In the genomic region with DNA sequence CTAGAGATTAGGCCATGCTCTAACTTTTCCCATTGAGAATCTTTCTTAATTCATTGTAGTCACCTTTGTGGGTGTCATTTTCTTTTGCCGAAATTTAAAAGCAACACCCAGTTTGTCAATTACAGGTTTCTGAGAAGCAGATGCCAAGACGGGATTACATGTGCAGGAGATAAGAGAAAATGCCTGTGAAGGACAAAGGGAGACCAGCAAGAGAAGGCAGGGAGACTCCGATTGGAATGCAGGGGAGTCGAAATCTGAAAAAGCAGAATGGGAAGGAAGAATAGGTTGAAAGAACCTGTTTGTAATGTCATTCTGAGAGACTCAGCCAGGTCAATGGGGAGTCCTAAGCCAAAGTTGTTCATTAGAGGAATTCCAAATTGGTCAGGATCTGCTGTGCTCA, we compare ENCODE assay signal across 19 cellular contexts. TPM values are rescaled to one million over a fixed set of nuclear protein-coding genes. Genes with fewer than 3 reads are reported as not detected.
DNase-seq lines count a peak whose midpoint lies in the region; ATAC-seq and TF ChIP-seq lines count a peak whose summit lies in the region.
"Had no signal": no experiment of that assay in that cellular context is flagged by ENCODE, and none has a peak within 500 bp of the region (broad histone marks: within the 10 kb centered on the region; RNA-seq: fewer than 3 reads in every experiment).

No MANE protein-coding gene starts in this region.

- no peak overlapping the region for H4K91ac ChIP-seq in neuronal stem cell (ENCODE audit: low read depth, low read length, poor library complexity)

- H3K9me3 ChIP-seq in HUES6 (ENCODE audit: control insufficient read depth, insufficient read depth, low read depth, low read length): no peaks in the 10 kb centered on the region; the same call in 1 of the 2 replicates
- H3K9me3 ChIP-seq in iPS-20b (ENCODE audit: insufficient read depth, low read depth, low read length): no peaks in the 10 kb centered on the region
- H3K9me3 ChIP-seq in neuronal stem cell (replicated peaks in 1 of 2; ENCODE audit: control insufficient read depth in 2 of 2, insufficient read depth in 1 of 2, low read depth in 1 of 2, low read length in 2 of 2): peaks cover 0 to 3% of the 10 kb centered on the region in 2 donors
- no peaks in the 10 kb centered on the region for H3K9me3 ChIP-seq in SK-N-SH
- H3K9me3 ChIP-seq: BE2C had no signal

- H3K9ac ChIP-seq in HUES6 (ENCODE audit: low read length): no peak overlapping the region
- peak overlapping the region; percentile 59; the same call in 1 of the 2 replicates for H3K9ac ChIP-seq in iPS-20b (ENCODE audit: low read depth, low read length)
- no peak overlapping the region for H3K9ac ChIP-seq in neuronal stem cell (ENCODE audit: low read depth, low read length, poor library complexity)
- H3K9ac ChIP-seq in SK-N-SH: no peak overlapping the region
- H3K9ac ChIP-seq: KMS-11 had no signal

- no CpG with 5 or more reads among the region's 4 CpGs for WGBS in neuronal stem cell (ENCODE audit: extremely low coverage in 2 of 2, insufficient read length in 2 of 2, insufficient replicate concordance in 1 of 2), 2 donors
- WGBS in SK-N-SH (ENCODE audit: low lambda C conversion rate): 94% methylated on average over 4 of the region's 4 CpGs

- no peaks in the 10 kb centered on the region for H3F3A ChIP-seq in SK-N-SH (replicated peaks; ENCODE audit: insufficient read depth)

- no peak overlapping the region for H2BK5ac ChIP-seq in neuronal stem cell (ENCODE audit: low read length)

- H3K4ac ChIP-seq in neuronal stem cell (ENCODE audit: low read length): no peak overlapping the region

- no peak overlapping the region for H3K14ac ChIP-seq in neuronal stem cell (ENCODE audit: low read length)

- H3K27me3 ChIP-seq in HUES6 (ENCODE audit: control insufficient read depth, insufficient read depth, low read length) (no peaks in the 10 kb centered on the region), iPS-20b (ENCODE audit: insufficient read depth, low read length) (no peaks in the 10 kb centered on the region), neuronal stem cell (ENCODE audit: control insufficient read depth in 3 of 3, insufficient read depth in 3 of 3, low read depth in 1 of 3, low read length in 3 of 3) (no peaks in the 10 kb centered on the region), SK-N-SH (ENCODE audit: insufficient read depth) (no peaks in the 10 kb centered on the region)
- H3K27me3 ChIP-seq: BE2C had no signal

- H3K18ac ChIP-seq in neuronal stem cell (ENCODE audit: low read length): no peak overlapping the region

- H4K8ac ChIP-seq in neuronal stem cell (ENCODE audit: low read depth, low read length): no peak overlapping the region

- peaks cover 7% of the 10 kb centered on the region; the same call in 1 of the 2 replicates for H3K79me2 ChIP-seq in SK-N-SH (ENCODE audit: insufficient read depth)

- no peaks in the 10 kb centered on the region for H3K79me1 ChIP-seq in neuronal stem cell (ENCODE audit: low read depth, low read length)

- H2AFZ ChIP-seq in neuronal stem cell (ENCODE audit: low read length) (peak overlapping the region; percentile 17), SK-N-SH (ENCODE audit: low read depth) (no peak overlapping the region)

- DNase-seq in ecto neural progenitor cell (ENCODE audit: low spot score) (peak; percentile 47), neuronal stem cell (ENCODE audit: low spot score) (peak; percentile 66), SW480 (ENCODE audit: low spot score) (no peak), SK-N-SH (no peak)
- DNase-seq: BE2C, DMS79 treated with DMSO at 0.1 percent for 48 hours, GOT3, NCI-H1092 treated with DMSO at 0.1 percent for 48 hours, NCI-H1436 treated with DMSO at 0.1 percent for 48 hours, NCI-H2029, NCI-H226, NCI-H510A treated with DMSO at 0.1 percent for 48 hours, NCI-H748 treated with DMSO at 0.1 percent for 48 hours had no signal

- peak overlapping the region; percentile 98 for H3K27ac ChIP-seq in HUES6 (ENCODE audit: low read depth, low read length)
- peak overlapping the region; percentile 63 for H3K27ac ChIP-seq in iPS-20b (ENCODE audit: low read length)
- H3K27ac ChIP-seq in neuronal stem cell (replicated peaks; ENCODE audit: low read length): peak overlapping the region; percentile 77
- H3K27ac ChIP-seq in SK-N-SH (ENCODE audit: low read depth in 2 of 2, low read length in 1 of 2): no peak overlapping the region
- H3K27ac ChIP-seq: KMS-11 had no signal

- no peak for TF ChIP-seq CTCF in SK-N-SH (IDR thresholded peaks at IDR 0.05)

- H2BK120ac ChIP-seq in neuronal stem cell (ENCODE audit: low read depth, low read length): no peak overlapping the region

- CTCF ChIA-PET in SK-N-SH (lab: Yijun Ruan, JAX): no interaction called here

- H3K4me2 ChIP-seq in neuronal stem cell (ENCODE audit: insufficient read depth, low read length, poor library complexity, severe bottlenecking) (no peak overlapping the region), SK-N-SH (no peak overlapping the region)
- H3K4me2 ChIP-seq: KMS-11 had no signal

- H3K36me3 ChIP-seq in HUES6 (ENCODE audit: control insufficient read depth, insufficient read depth, low read length): no peaks in the 10 kb centered on the region
- no peaks in the 10 kb centered on the region for H3K36me3 ChIP-seq in iPS-20b (ENCODE audit: insufficient read depth, low read depth, low read length)
- H3K36me3 ChIP-seq in neuronal stem cell (replicated peaks in 1 of 2; ENCODE audit: control insufficient read depth in 2 of 2, insufficient read depth in 2 of 2, low read length in 2 of 2): no peaks in the 10 kb centered on the region
- H3K36me3 ChIP-seq in SK-N-SH (replicated peaks in 1 of 2; ENCODE audit: control insufficient read depth in 1 of 2, insufficient read depth in 2 of 2, low read length in 1 of 2): peaks cover 0 to 3% of the 10 kb centered on the region in 2 experiments
- H3K36me3 ChIP-seq: BE2C had no signal

- H2AK5ac ChIP-seq in neuronal stem cell (ENCODE audit: low read depth, low read length): no peak overlapping the region

- H3K4me3 ChIP-seq in HUES6 (ENCODE audit: low read depth, low read length) (no peak overlapping the region), iPS-20b (ENCODE audit: low read length) (0 out of 2 replicates have a peak overlapping the region, but pooled peaks have one; percentile 86), neuronal stem cell (ENCODE audit: low read length in 2 of 2) (no peak overlapping the region), SK-N-SH (ENCODE audit: low read depth in 2 of 2, low read length in 1 of 2) (no peak overlapping the region)
- H3K4me3 ChIP-seq: GM12878 had no signal

- H2BK15ac ChIP-seq in neuronal stem cell (ENCODE audit: low read length): no peak overlapping the region

- H4K20me1 ChIP-seq in SK-N-SH (ENCODE audit: insufficient read depth): no peaks in the 10 kb centered on the region

- H3K4me1 ChIP-seq in HUES6 (ENCODE audit: control insufficient read depth, insufficient read depth, low read length) (peaks cover 43% of the 10 kb centered on the region), iPS-20b (ENCODE audit: insufficient read depth, low read length) (peaks cover 47% of the 10 kb centered on the region), neuronal stem cell (ENCODE audit: control insufficient read depth in 2 of 2, insufficient read depth in 1 of 2, low read depth in 1 of 2, low read length in 2 of 2) (peaks cover 9 to 14% of the 10 kb centered on the region in 2 donors), SK-N-SH (ENCODE audit: control insufficient read depth in 1 of 2, insufficient read depth in 2 of 2, low read depth in 1 of 2, low read length in 1 of 2) (peaks cover 3% of the 10 kb centered on the region in 2 experiments; a peak in 2 of 4 replicates)
- H3K4me1 ChIP-seq: BE2C had no signal

- no peaks in the 10 kb centered on the region for H3K9me2 ChIP-seq in SK-N-SH

- no peak for TF ChIP-seq RAD21 in SK-N-SH (IDR thresholded peaks at IDR 0.05; ENCODE audit: low read length)

- no peak overlapping the region for H3K23ac ChIP-seq in neuronal stem cell (ENCODE audit: low read depth, low read length, poor library complexity)

- ATAC-seq in GM18873 (IDR thresholded peaks at IDR 0.05; ENCODE audit: low FRiP score, unreplicated experiment): no peak
- ATAC-seq: GM12878, Panc1 had no signal

- no peak overlapping the region for H2BK12ac ChIP-seq in neuronal stem cell (ENCODE audit: low read length)

- POLR2A ChIA-PET in SK-N-SH (lab: Yijun Ruan, JAX): no interaction called here

- no peak for TF ChIP-seq EP300 in SK-N-SH (IDR thresholded peaks at IDR 0.05; ENCODE audit: borderline replicate concordance in 1 of 2, low read depth in 1 of 2, low read length in 1 of 2)

TF ChIP-seq in SK-N-SH, 30 proteins besides CTCF, POLR2A, EP300 and RAD21 (continues in another document):
- TF ChIP-seq FOXM1 (IDR thresholded peaks at IDR 0.05; ENCODE audit: low read depth): no peak
- TF ChIP-seq, protein P1, sequence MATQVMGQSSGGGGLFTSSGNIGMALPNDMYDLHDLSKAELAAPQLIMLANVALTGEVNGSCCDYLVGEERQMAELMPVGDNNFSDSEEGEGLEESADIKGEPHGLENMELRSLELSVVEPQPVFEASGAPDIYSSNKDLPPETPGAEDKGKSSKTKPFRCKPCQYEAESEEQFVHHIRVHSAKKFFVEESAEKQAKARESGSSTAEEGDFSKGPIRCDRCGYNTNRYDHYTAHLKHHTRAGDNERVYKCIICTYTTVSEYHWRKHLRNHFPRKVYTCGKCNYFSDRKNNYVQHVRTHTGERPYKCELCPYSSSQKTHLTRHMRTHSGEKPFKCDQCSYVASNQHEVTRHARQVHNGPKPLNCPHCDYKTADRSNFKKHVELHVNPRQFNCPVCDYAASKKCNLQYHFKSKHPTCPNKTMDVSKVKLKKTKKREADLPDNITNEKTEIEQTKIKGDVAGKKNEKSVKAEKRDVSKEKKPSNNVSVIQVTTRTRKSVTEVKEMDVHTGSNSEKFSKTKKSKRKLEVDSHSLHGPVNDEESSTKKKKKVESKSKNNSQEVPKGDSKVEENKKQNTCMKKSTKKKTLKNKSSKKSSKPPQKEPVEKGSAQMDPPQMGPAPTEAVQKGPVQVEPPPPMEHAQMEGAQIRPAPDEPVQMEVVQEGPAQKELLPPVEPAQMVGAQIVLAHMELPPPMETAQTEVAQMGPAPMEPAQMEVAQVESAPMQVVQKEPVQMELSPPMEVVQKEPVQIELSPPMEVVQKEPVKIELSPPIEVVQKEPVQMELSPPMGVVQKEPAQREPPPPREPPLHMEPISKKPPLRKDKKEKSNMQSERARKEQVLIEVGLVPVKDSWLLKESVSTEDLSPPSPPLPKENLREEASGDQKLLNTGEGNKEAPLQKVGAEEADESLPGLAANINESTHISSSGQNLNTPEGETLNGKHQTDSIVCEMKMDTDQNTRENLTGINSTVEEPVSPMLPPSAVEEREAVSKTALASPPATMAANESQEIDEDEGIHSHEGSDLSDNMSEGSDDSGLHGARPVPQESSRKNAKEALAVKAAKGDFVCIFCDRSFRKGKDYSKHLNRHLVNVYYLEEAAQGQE (IDR thresholded peaks at IDR 0.05; ENCODE audit: low read depth, low read length): no peak
- no peak for TF ChIP-seq FOXJ3 (CRISPR knock-in tag; IDR thresholded peaks at IDR 0.05)
- TF ChIP-seq SIN3A (IDR thresholded peaks at IDR 0.05; ENCODE audit: borderline replicate concordance, low read depth, low read length): no peak
- no peak for TF ChIP-seq NRF1 (IDR thresholded peaks at IDR 0.05; ENCODE audit: low read depth, low read length)

RNA-seq across cellular contexts. Expression of a gene that starts 3.6 kb away (rescaled TPM):
- 15.7 TPM for polyA plus RNA-seq in neuronal stem cell (2013, experiment 1 of 2)
- polyA plus RNA-seq in neuronal stem cell (2013, experiment 2 of 2): 15.9 TPM
- 15.7 and 17.1 TPM in 2 replicates for polyA plus RNA-seq in SK-N-SH (2012; rRNA removed)
- 14.9 and 15.3 TPM in 2 replicates for polyA plus RNA-seq in SK-N-SH (2012; cell fraction: cytosol; rRNA removed)
- polyA plus RNA-seq in SK-N-SH (2012; cell fraction: nucleus; rRNA removed): 9.2 and 18.5 TPM in 2 replicates

Comparison
In these comparisons a context has a peak if more than half of its experiments do, and no peak if none do; other contexts are left out.
1. H3K27ac ChIP-seq: peak in HUES6 (single experiment), iPS-20b (single experiment) and neuronal stem cell (single experiment); none in SK-N-SH (0 of 2).
2. DNase-seq: peak in ecto neural progenitor cell (single experiment) and neuronal stem cell (single experiment); none in SW480 (single experiment) and SK-N-SH (single experiment).